In genomic region chr9:102892025-102892424, GRCh38 we compare ENCODE assay signal across 8 cellular contexts.
"Had no signal": no experiment of that assay in that cellular context is flagged by ENCODE, and none has a peak within 500 bp of the region (broad histone marks: within the 10 kb centered on the region; RNA-seq: fewer than 3 reads in every experiment).

No MANE protein-coding gene starts in this region.

- H3K4me3 ChIP-seq: GM12878 had no signal

- DNase-seq: GDM1, GF-D8 had no signal

- FAIRE-seq: G401.6, GM12878, GM12891, GM12892, GM18507, GM19239 had no signal
